Comparison of ENCODE assay signal across 11 cellular contexts in the genomic region with DNA sequence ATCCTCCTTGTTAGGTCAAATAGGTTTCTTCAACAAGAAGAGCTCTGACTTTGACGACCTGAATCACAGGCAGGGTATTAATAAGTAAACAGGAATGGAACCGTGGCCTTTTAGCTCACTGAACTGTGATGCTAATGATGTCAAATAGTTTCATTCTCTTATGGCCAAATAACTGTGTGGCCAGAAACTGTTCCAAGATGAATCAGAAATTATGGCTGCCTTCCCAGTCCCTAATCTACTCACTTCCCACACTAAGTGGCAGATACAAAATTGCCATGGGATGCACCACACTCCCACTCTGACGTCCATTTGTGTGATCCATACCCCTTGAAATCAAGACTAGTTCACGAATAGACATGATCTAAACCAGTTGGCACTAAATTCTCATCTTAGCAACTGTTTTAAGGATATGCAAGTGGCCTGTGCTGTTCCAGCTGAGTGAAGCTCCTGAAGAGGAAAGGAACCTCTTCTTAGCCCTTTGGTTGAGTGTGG.
DNase-seq lines count a peak whose midpoint lies in the region; ATAC-seq and TF ChIP-seq lines count a peak whose summit lies in the region.
"Had no signal": no experiment of that assay in that cellular context is flagged by ENCODE, and none has a peak within 500 bp of the region (broad histone marks: within the 10 kb centered on the region; RNA-seq: fewer than 3 reads in every experiment).

No MANE protein-coding gene starts in this region.

- TF ChIP-seq EP300 in transverse colon (IDR thresholded peaks at IDR 0.05; ENCODE audit: low read depth) = no peak

- dilution Hi-C loops in mammary epithelial cell (cut with HindIII; ENCODE audit: low sequenced_read_pairs) = no loop called here

- no peak overlapping the region for H3K4me3 ChIP-seq in mammary epithelial cell (replicated peaks in 1 of 3; ENCODE audit: insufficient read depth in 1 of 3, low read depth in 2 of 3, low read length in 3 of 3)
- no peak overlapping the region for H3K4me3 ChIP-seq in transverse colon
- H3K4me3 ChIP-seq in hepatocyte = no peak overlapping the region

- CTCF ChIA-PET in mammary epithelial cell (lab: Charles Lee; ENCODE audit: low non-redundant PET) = no interaction called here

- TF ChIP-seq CTCF in mammary epithelial cell (conservative IDR thresholded peaks at IDR 0.05 in 1 of 2, IDR thresholded peaks at IDR 0.05 in 1 of 2; ENCODE audit: extremely low read depth in 1 of 2, insufficient read depth in 1 of 2, low read depth in 1 of 2, low read length in 2 of 2) = no peak
- no peak for TF ChIP-seq CTCF in transverse colon (IDR thresholded peaks at IDR 0.05)
- no peak for TF ChIP-seq CTCF in hepatocyte (IDR thresholded peaks at IDR 0.05; ENCODE audit: poor library complexity)

- H2AFZ ChIP-seq in mammary epithelial cell (ENCODE audit: low read depth, low read length) = no peak overlapping the region
- no peak overlapping the region for H2AFZ ChIP-seq in hepatocyte

- TF ChIP-seq POLR2A in transverse colon (IDR thresholded peaks at IDR 0.05) = no peak

- H3K79me2 ChIP-seq in mammary epithelial cell (ENCODE audit: insufficient read depth, low read length) (no peaks in the 10 kb centered on the region), hepatocyte (no peaks in the 10 kb centered on the region)

- H3K4me1 ChIP-seq in mammary epithelial cell (ENCODE audit: insufficient read depth, low read length) = peaks cover 45% of the 10 kb centered on the region
- peaks cover 0 to 6% (median 2%) of the 10 kb centered on the region in 4 donors for H3K4me1 ChIP-seq in transverse colon
- no peaks in the 10 kb centered on the region for H3K4me1 ChIP-seq in hepatocyte (ENCODE audit: insufficient read depth)

- H3K4me2 ChIP-seq in mammary epithelial cell (ENCODE audit: insufficient read depth, low read depth, low read length) = peak overlapping the region; percentile 10
- H3K4me2 ChIP-seq in hepatocyte = no peak overlapping the region

- no peaks in the 10 kb centered on the region for H3K36me3 Mint-ChIP-seq in IgD-negative memory B cell

- H3K9ac ChIP-seq in mammary epithelial cell (ENCODE audit: insufficient read depth, low read length) = no peak overlapping the region

- no peaks in the 10 kb centered on the region for H3K27me3 ChIP-seq in mammary epithelial cell (ENCODE audit: insufficient read depth, low read length)
- no peaks in the 10 kb centered on the region for H3K27me3 ChIP-seq in transverse colon
- H3K27me3 ChIP-seq in hepatocyte = no peaks in the 10 kb centered on the region

- in situ Hi-C loops in mammary epithelial cell (cut with MboI; ENCODE audit: low sequenced_read_pairs in 2 of 2) (no loop called here), transverse colon (cut with MboI; ENCODE audit: low pct_ligation_motif_present in 1 of 4, low pct_unique_long_range_greater_than_20kb in 1 of 4, low sequenced_read_pairs in 3 of 4) (no loop called here)

- H3K36me3 ChIP-seq in mammary epithelial cell (ENCODE audit: insufficient read depth, low read length) (peaks cover 11% of the 10 kb centered on the region), transverse colon (no peaks in the 10 kb centered on the region), hepatocyte (replicated peaks; ENCODE audit: insufficient read depth, low read depth) (no peaks in the 10 kb centered on the region)

- H3K27ac Mint-ChIP-seq in IgD-negative memory B cell = peak overlapping the region in 2 of 3 donors; percentile 9 to 86

- no peaks in the 10 kb centered on the region for H3K4me1 Mint-ChIP-seq in IgD-negative memory B cell
- H3K4me1 Mint-ChIP-seq: central memory CD8-positive, alpha-beta T cell had no signal

- no peaks in the 10 kb centered on the region for H4K20me1 ChIP-seq in mammary epithelial cell (ENCODE audit: insufficient read depth, low read length)
- H4K20me1 ChIP-seq in hepatocyte (ENCODE audit: insufficient read depth, poor library complexity, severe bottlenecking) = no peaks in the 10 kb centered on the region

- no peaks in the 10 kb centered on the region for H3K9me3 Mint-ChIP-seq in IgD-negative memory B cell
- H3K9me3 Mint-ChIP-seq: central memory CD8-positive, alpha-beta T cell had no signal

- DNase-seq in mammary epithelial cell (peak; percentile 83), kidney tubule cell (ENCODE audit: low spot score) (peak; percentile 99), transverse colon (no peak), hepatocyte (ENCODE audit: low spot score) (no peak), DMS 273 treated with DMSO at 0.1 percent for 48 hours (lab: John Stamatoyannopoulos, UW) (no peak)
- DNase-seq: activated CD4-positive, alpha-beta T cell treated with anti-CD3 and anti-CD28 coated beads for 48 hours; NCI-H82 had no signal

- no peak overlapping the region for H3K4me3 Mint-ChIP-seq in IgD-negative memory B cell
- H3K4me3 Mint-ChIP-seq: central memory CD8-positive, alpha-beta T cell had no signal

- intact Hi-C loops in mammary epithelial cell (cut with micrococcal nuclease) (no loop called here), transverse colon (cut with DNase I; ENCODE audit: low total_unique reads) (no loop called here)

- H3K9me2 ChIP-seq in hepatocyte (replicated peaks; ENCODE audit: insufficient read depth) = no peaks in the 10 kb centered on the region

- ATAC-seq in HG02763 (IDR thresholded peaks at IDR 0.05; ENCODE audit: unreplicated experiment) (no peak), GM18867 (IDR thresholded peaks at IDR 0.05; ENCODE audit: unreplicated experiment) (no peak)

- H3K27ac ChIP-seq in mammary epithelial cell (ENCODE audit: insufficient read depth, low read depth, low read length) (peak overlapping the region; percentile 90), transverse colon (peak overlapping the region; percentile 37 to 68 (median 59)), hepatocyte (no peak overlapping the region)

- no TSS peak for BruUV-seq in mammary epithelial cell (replicated peaks; lab: Mats Ljungman, UMichigan)

- H3K27me3 Mint-ChIP-seq in IgD-negative memory B cell = no peaks in the 10 kb centered on the region
- H3K27me3 Mint-ChIP-seq: central memory CD8-positive, alpha-beta T cell had no signal

- no peaks in the 10 kb centered on the region for H3K9me3 ChIP-seq in mammary epithelial cell (replicated peaks; ENCODE audit: insufficient read depth, low read length)
- no peaks in the 10 kb centered on the region for H3K9me3 ChIP-seq in transverse colon
- H3K9me3 ChIP-seq in hepatocyte (ENCODE audit: low read depth) = no peaks in the 10 kb centered on the region

- WGBS in mammary epithelial cell (ENCODE audit: low coverage, missing lambda C conversion rate) = 28% methylated on average over 4 of the region's 4 CpGs
- WGBS in transverse colon (ENCODE audit: low coverage in 1 of 2), 2 donors = 67% methylated on average over 4 of the region's 4 CpGs; no CpG with 5 or more reads in 1 of the 2 donors
- WGBS in hepatocyte (ENCODE audit: low lambda C conversion rate, missing lambda C conversion rate) = 88% methylated on average over 4 of the region's 4 CpGs

Comparison
In these comparisons a context has a peak if more than half of its experiments do, and no peak if none do; other contexts are left out.
1. DNase-seq: peak in mammary epithelial cell (single experiment) and kidney tubule cell (single experiment); none in transverse colon (single experiment), hepatocyte (single experiment) and DMS 273 treated with DMSO at 0.1 percent for 48 hours (single experiment).